In genomic region chr11:120198787-120199469, GRCh38 we compare ENCODE assay signal across 11 cellular contexts. TPM values are rescaled to one million over a fixed set of nuclear protein-coding genes. Genes with fewer than 3 reads are reported as not detected.
"Had no signal": no experiment of that assay in that cellular context is flagged by ENCODE, and none has a peak within 500 bp of the region (broad histone marks: within the 10 kb centered on the region; RNA-seq: fewer than 3 reads in every experiment).

No MANE protein-coding gene starts in this region.

- H3K27me3 ChIP-seq: ovary had no signal

- H3K4me1 ChIP-seq: tibial artery had no signal

- H3K27ac ChIP-seq: ovary, tibial artery had no signal

- H3K36me3 ChIP-seq: ovary, tibial artery had no signal

- H3K4me2 ChIP-seq: SK-N-SH had no signal

- H3K4me3 ChIP-seq: ovary, tibial artery had no signal

- H3K9me3 ChIP-seq: ovary, SK-N-SH, tibial artery had no signal

- H3K9ac ChIP-seq: SK-N-SH had no signal

- DNase-seq: activated B cell treated with CpG ODN at 0.5 μM for 24 hours; activated CD4-positive, alpha-beta T cell treated with anti-CD3 and anti-CD28 coated beads, Interleukin-2, amount 10 ng/mL, durations not matched to agents 7 days and 5 days; activated naive CD4-positive, alpha-beta T cell treated with anti-CD3 and anti-CD28 coated beads, Interleukin-2, amount 10 ng/mL, durations not matched to agents 7 days and 5 days; nephron progenitor cell; SK-N-SH; stimulated activated CD4-positive, alpha-beta T cell treated with anti-CD3 and anti-CD28 coated beads, Interleukin-4, amount 100 ng/mL, for 4 hours; tibial artery had no signal

RNA-seq across cellular contexts. Expression of gene POU2F3, which starts 41.0 kb away (rescaled TPM):
- total RNA-seq: activated B cell treated with CpG ODN at 0.5 μM for 24 hours; activated CD4-positive, alpha-beta T cell treated with anti-CD3 and anti-CD28 coated beads, Interleukin-2, amount 10 ng/mL, durations not matched to agents 7 days and 5 days; activated CD8-positive, alpha-beta memory T cell treated with anti-CD3 and anti-CD28 coated beads for 36 hours; activated T-helper 2 cell treated with anti-CD3 and anti-CD28 coated beads, Interferon-gamma antibody, Interleukin-2, Interleukin-4, amounts not matched to agents 10 μg/mL and 5 μg/mL and 100 μg/mL, durations not matched to agents 14 hours and 24 hours and 36 hours; glomerular endothelial cell had no signal
